Comparison of ENCODE assay signal across 1 cellular context in the genomic region with DNA sequence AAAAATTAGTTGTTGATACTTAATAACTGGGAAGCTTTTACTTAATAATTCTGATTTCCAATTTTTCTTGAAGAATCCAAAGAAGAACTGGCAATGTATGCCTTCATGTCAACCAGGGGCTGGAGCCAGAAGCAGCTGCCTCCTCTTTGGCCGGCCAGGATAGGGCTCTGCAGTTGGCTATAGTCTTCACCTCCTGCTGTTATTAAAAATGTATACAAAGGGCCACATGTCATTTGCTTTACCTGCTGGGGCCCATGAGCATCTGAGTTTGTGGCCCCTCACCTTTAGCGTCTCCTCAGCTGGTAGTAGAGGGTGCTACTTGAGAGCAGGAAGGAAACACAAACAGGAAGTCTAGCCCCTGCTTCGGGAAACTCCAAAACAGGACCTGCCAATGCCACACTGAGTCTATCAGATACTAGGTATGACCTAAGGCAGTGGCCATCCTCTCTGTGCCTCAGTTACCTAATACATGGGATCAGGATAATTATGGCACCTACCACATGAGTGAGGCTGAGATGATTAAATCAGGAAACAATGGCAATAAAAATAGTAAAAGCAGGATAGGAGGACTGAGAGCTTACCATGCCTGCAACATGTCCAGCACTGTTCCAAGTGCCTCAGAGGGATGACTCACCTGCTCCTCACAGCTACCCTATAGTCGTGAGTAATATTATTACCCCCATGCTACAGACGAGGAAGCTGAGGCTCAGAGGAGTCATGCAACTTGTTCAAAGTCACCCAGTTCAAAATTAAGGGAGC.
TF ChIP-seq lines count a peak whose summit lies in the region.

No MANE protein-coding gene starts in this region.

TF ChIP-seq in HEK293T, 16 proteins besides CTCF, POLR2A, EP300 and RAD21 (continued from another document):
- TF ChIP-seq SUZ12 (IDR thresholded peaks at IDR 0.05) = no peak
- TF ChIP-seq CTBP1 (IDR thresholded peaks at IDR 0.05; ENCODE audit: borderline replicate concordance) = no peak
- no peak for TF ChIP-seq ARNT (IDR thresholded peaks at IDR 0.05)
- TF ChIP-seq SP1 (IDR thresholded peaks at IDR 0.05) = no peak
- no peak for TF ChIP-seq ZNF384 (IDR thresholded peaks at IDR 0.05)
- TF ChIP-seq, protein P1, sequence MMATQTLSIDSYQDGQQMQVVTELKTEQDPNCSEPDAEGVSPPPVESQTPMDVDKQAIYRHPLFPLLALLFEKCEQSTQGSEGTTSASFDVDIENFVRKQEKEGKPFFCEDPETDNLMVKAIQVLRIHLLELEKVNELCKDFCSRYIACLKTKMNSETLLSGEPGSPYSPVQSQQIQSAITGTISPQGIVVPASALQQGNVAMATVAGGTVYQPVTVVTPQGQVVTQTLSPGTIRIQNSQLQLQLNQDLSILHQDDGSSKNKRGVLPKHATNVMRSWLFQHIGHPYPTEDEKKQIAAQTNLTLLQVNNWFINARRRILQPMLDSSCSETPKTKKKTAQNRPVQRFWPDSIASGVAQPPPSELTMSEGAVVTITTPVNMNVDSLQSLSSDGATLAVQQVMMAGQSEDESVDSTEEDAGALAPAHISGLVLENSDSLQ (IDR thresholded peaks at IDR 0.05) = no peak
- no peak for TF ChIP-seq HDGF (IDR thresholded peaks at IDR 0.05; ENCODE audit: borderline replicate concordance)
- TF ChIP-seq BHLHE40 (IDR thresholded peaks at IDR 0.05; ENCODE audit: borderline replicate concordance) = no peak
- no peak for TF ChIP-seq L3MBTL2 (conservative IDR thresholded peaks at IDR 0.05)
- no peak for TF ChIP-seq LEF1 (IDR thresholded peaks at IDR 0.05; ENCODE audit: borderline replicate concordance)
- no peak for TF ChIP-seq TARDBP (IDR thresholded peaks at IDR 0.05)
- TF ChIP-seq FOXA1 (IDR thresholded peaks at IDR 0.05) = no peak
TF ChIP-seq in HEK293T: peak in this region for 0.
